ENCODE assay signal across 17 cellular contexts in genomic region chr3:74692-75243, GRCh38.
"Had no signal": no experiment of that assay in that cellular context is flagged by ENCODE, and none has a peak within 500 bp of the region (broad histone marks: within the 10 kb centered on the region; RNA-seq: fewer than 3 reads in every experiment).

No MANE protein-coding gene starts in this region.

- DNase-seq: activated B cell treated with CpG ODN at 0.5 μM for 24 hours; activated CD8-positive, alpha-beta memory T cell treated with anti-CD3 and anti-CD28 coated beads, Interleukin-2, amount 10 ng/mL, durations not matched to agents 7 days and 5 days; activated gamma-delta T cell; activated T-cell treated with anti-CD3 and anti-CD28 coated beads, Interleukin-2, amount 50 U/mL, for 24 hours; aorta; kidney; nucleus accumbens; stimulated activated CD4-positive, alpha-beta T cell treated with anti-CD3 and anti-CD28 coated beads, Interleukin-4, amount 100 ng/mL, for 1 hour; T-helper 17 cell had no signal

- H3K27ac Mint-ChIP-seq: activated B cell treated with CpG ODN at 0.5 μM for 24 hours; activated CD8-positive, alpha-beta memory T cell treated with anti-CD3 and anti-CD28 coated beads, Interleukin-2, amount 10 ng/mL, durations not matched to agents 7 days and 5 days; activated naive CD8-positive, alpha-beta T cell; activated T-cell treated with anti-CD3 and anti-CD28 coated beads, Interleukin-2, amount 50 U/mL, for 24 hours; natural killer cell treated with Interleukin-12 subunit alpha and Interleukin-12 subunit beta and Interleukin-15 and Interleukin-18, amount 100 ng/mL, for 72 hours; stimulated activated naive CD8-positive, alpha-beta T cell treated with anti-CD3 and anti-CD28 coated beads, Interleukin-15, Interleukin-2, amounts not matched to agents 100 ng/mL and 50 ng/mL, for 24 hours; T-helper 17 cell had no signal

- FAIRE-seq: colon, frontal cortex, kidney had no signal

- H3K36me3 Mint-ChIP-seq: activated CD8-positive, alpha-beta memory T cell treated with anti-CD3 and anti-CD28 coated beads, Interleukin-2, amount 10 ng/mL, durations not matched to agents 7 days and 5 days; activated naive CD8-positive, alpha-beta T cell; natural killer cell treated with Interleukin-12 subunit alpha and Interleukin-12 subunit beta and Interleukin-15 and Interleukin-18, amount 100 ng/mL, for 72 hours had no signal

- H3K4me1 ChIP-seq: psoas muscle had no signal

- ATAC-seq: activated CD8-positive, alpha-beta memory T cell treated with anti-CD3 and anti-CD28 coated beads, Interleukin-2, amount 10 ng/mL, durations not matched to agents 7 days and 5 days; natural killer cell treated with Interleukin-12 subunit alpha and Interleukin-12 subunit beta and Interleukin-15 and Interleukin-18, amount 100 ng/mL, for 72 hours; T-helper 17 cell had no signal

- H3K27me3 ChIP-seq: cardiac muscle cell had no signal

- H3K9me3 ChIP-seq: psoas muscle, thoracic aorta had no signal

- H3K27ac ChIP-seq: cardiac muscle cell, psoas muscle, thoracic aorta had no signal

- H3K4me3 ChIP-seq: cardiac muscle cell, psoas muscle, thoracic aorta had no signal

- H3K4me1 Mint-ChIP-seq: activated B cell treated with CpG ODN at 0.5 μM for 24 hours; activated CD8-positive, alpha-beta memory T cell treated with anti-CD3 and anti-CD28 coated beads, Interleukin-2, amount 10 ng/mL, durations not matched to agents 7 days and 5 days; T-helper 17 cell had no signal

- H3K36me3 ChIP-seq: cardiac muscle cell, thoracic aorta had no signal

- H3K4me3 Mint-ChIP-seq: activated B cell treated with CpG ODN at 0.5 μM for 24 hours; activated CD8-positive, alpha-beta memory T cell treated with anti-CD3 and anti-CD28 coated beads, Interleukin-2, amount 10 ng/mL, durations not matched to agents 7 days and 5 days; activated naive CD8-positive, alpha-beta T cell; activated T-cell treated with anti-CD3 and anti-CD28 coated beads, Interleukin-2, amount 50 U/mL, for 24 hours; natural killer cell treated with Interleukin-12 subunit alpha and Interleukin-12 subunit beta and Interleukin-15 and Interleukin-18, amount 100 ng/mL, for 72 hours; stimulated activated naive CD8-positive, alpha-beta T cell treated with anti-CD3 and anti-CD28 coated beads, Interleukin-15, Interleukin-2, amounts not matched to agents 100 ng/mL and 50 ng/mL, for 24 hours; T-helper 17 cell had no signal

- H3K9me3 Mint-ChIP-seq: activated B cell treated with CpG ODN at 0.5 μM for 24 hours; activated T-cell treated with anti-CD3 and anti-CD28 coated beads, Interleukin-2, amount 50 U/mL, for 24 hours; stimulated activated naive CD8-positive, alpha-beta T cell treated with anti-CD3 and anti-CD28 coated beads, Interleukin-15, Interleukin-2, amounts not matched to agents 100 ng/mL and 50 ng/mL, for 24 hours had no signal

- H3K27me3 Mint-ChIP-seq: activated B cell treated with CpG ODN at 0.5 μM for 24 hours; activated CD8-positive, alpha-beta memory T cell treated with anti-CD3 and anti-CD28 coated beads, Interleukin-2, amount 10 ng/mL, durations not matched to agents 7 days and 5 days; natural killer cell treated with Interleukin-12 subunit alpha and Interleukin-12 subunit beta and Interleukin-15 and Interleukin-18, amount 100 ng/mL, for 72 hours had no signal
